In genomic region chr21:33433425-33434114, GRCh38 we compare ENCODE assay signal across 9 cellular contexts. TPM values are rescaled to one million over a fixed set of nuclear protein-coding genes. Genes with fewer than 3 reads are reported as not detected.
A peak's percentile ranks its signal among the peaks of the same experiment; 100 is the strongest.
DNase-seq lines count a peak whose midpoint lies in the region; ATAC-seq and TF ChIP-seq lines count a peak whose summit lies in the region.
"Had no signal": no experiment of that assay in that cellular context is flagged by ENCODE, and none has a peak within 500 bp of the region (broad histone marks: within the 10 kb centered on the region; RNA-seq: fewer than 3 reads in every experiment).

No MANE protein-coding gene starts in this region.

- H3K4me3 ChIP-seq in left ventricle myocardium inferior, result no peak overlapping the region

- intact Hi-C loops in activated CD4-positive, alpha-beta memory T cell treated with anti-CD3 and anti-CD28 coated beads for 36 hours (cut with micrococcal nuclease), result loop anchor here (1.0 kb wide), 1 partner anchor 27 kb away; no protein-coding TSS in a partner anchor
- intact Hi-C loops in left ventricle myocardium inferior (cut with micrococcal nuclease), result no loop called here

- peaks cover 16% of the 10 kb centered on the region for H3K4me1 ChIP-seq in left ventricle myocardium inferior

- H3K4me3 Mint-ChIP-seq in activated CD4-positive, alpha-beta memory T cell treated with anti-CD3 and anti-CD28 coated beads for 36 hours, result no peak overlapping the region
- H3K4me3 Mint-ChIP-seq in stimulated activated memory B cell treated with anti-CD40 and anti-IgM and Interleukin-4, amounts not matched to agents 10 μg/mL and 1 μg/mL and 100 μg/mL, for 72 hours, result peak overlapping the region; percentile 57

- no peak for TF ChIP-seq CTCF in left ventricle myocardium inferior (IDR thresholded peaks at IDR 0.05; ENCODE audit: borderline replicate concordance)

- CTCF ChIA-PET in activated CD4-positive, alpha-beta memory T cell treated with anti-CD3 and anti-CD28 coated beads for 36 hours (lab: Charles Lee), result interaction anchor here (1.1 to 3.7 kb wide), 4 partner anchors 27 to 235 kb away, joined by 3 to 29 read pairs (median 8); no protein-coding TSS in a partner anchor

- H3K9me3 ChIP-seq in left ventricle myocardium inferior (replicated peaks), result no peaks in the 10 kb centered on the region

- peak overlapping the region; percentile 42 for H3K27ac Mint-ChIP-seq in activated CD4-positive, alpha-beta memory T cell treated with anti-CD3 and anti-CD28 coated beads for 36 hours
- H3K27ac Mint-ChIP-seq in stimulated activated memory B cell treated with anti-CD40 and anti-IgM and Interleukin-4, amounts not matched to agents 10 μg/mL and 1 μg/mL and 100 μg/mL, for 72 hours, result peak overlapping the region; percentile 96

- H3K27ac ChIP-seq in left ventricle myocardium inferior (replicated peaks), result peak overlapping the region; percentile 77

- H3K27me3 Mint-ChIP-seq in activated CD4-positive, alpha-beta memory T cell treated with anti-CD3 and anti-CD28 coated beads for 36 hours, result no peaks in the 10 kb centered on the region
- H3K27me3 Mint-ChIP-seq in stimulated activated memory B cell treated with anti-CD40 and anti-IgM and Interleukin-4, amounts not matched to agents 10 μg/mL and 1 μg/mL and 100 μg/mL, for 72 hours, result no peaks in the 10 kb centered on the region

- peaks cover 27% of the 10 kb centered on the region for H3K4me1 Mint-ChIP-seq in activated CD4-positive, alpha-beta memory T cell treated with anti-CD3 and anti-CD28 coated beads for 36 hours (ENCODE audit: low read depth)
- peaks cover 63% of the 10 kb centered on the region for H3K4me1 Mint-ChIP-seq in stimulated activated memory B cell treated with anti-CD40 and anti-IgM and Interleukin-4, amounts not matched to agents 10 μg/mL and 1 μg/mL and 100 μg/mL, for 72 hours

- peaks cover 100% of the 10 kb centered on the region for H3K36me3 ChIP-seq in left ventricle myocardium inferior

- H3K36me3 Mint-ChIP-seq in activated CD4-positive, alpha-beta memory T cell treated with anti-CD3 and anti-CD28 coated beads for 36 hours, result peaks cover 55% of the 10 kb centered on the region
- peaks cover 59% of the 10 kb centered on the region for H3K36me3 Mint-ChIP-seq in stimulated activated memory B cell treated with anti-CD40 and anti-IgM and Interleukin-4, amounts not matched to agents 10 μg/mL and 1 μg/mL and 100 μg/mL, for 72 hours

- POLR2A ChIA-PET in activated CD4-positive, alpha-beta memory T cell treated with anti-CD3 and anti-CD28 coated beads for 36 hours (lab: Charles Lee), result interaction anchor here (0.9 to 1.9 kb wide), 2 partner anchors 48 to 109 kb away, joined by 4 to 8 read pairs; partner anchors contain the start of gene IFNAR1

- DNase-seq in Kasumi-1 (lab: John Stamatoyannopoulos, UW) (peak; percentile 61 to 76), left ventricle myocardium inferior (no peak), DMS79 treated with DMSO at 0.1 percent for 48 hours (lab: John Stamatoyannopoulos, UW) (no peak)
- DNase-seq in activated CD4-positive, alpha-beta memory T cell treated with anti-CD3 and anti-CD28 coated beads for 36 hours, result peak; percentile 16
- DNase-seq: retina had no signal

- H3K9me3 Mint-ChIP-seq in activated CD4-positive, alpha-beta memory T cell treated with anti-CD3 and anti-CD28 coated beads for 36 hours, result no peaks in the 10 kb centered on the region
- no peaks in the 10 kb centered on the region for H3K9me3 Mint-ChIP-seq in stimulated activated memory B cell treated with anti-CD40 and anti-IgM and Interleukin-4, amounts not matched to agents 10 μg/mL and 1 μg/mL and 100 μg/mL, for 72 hours

- peak; percentile 7 for ATAC-seq in stimulated activated memory B cell treated with anti-CD40 and anti-IgM and Interleukin-4, amounts not matched to agents 10 μg/mL and 1 μg/mL and 100 μg/mL, for 72 hours
- ATAC-seq in HG03139 (IDR thresholded peaks at IDR 0.05; ENCODE audit: unreplicated experiment) (no peak), GM21390 (IDR thresholded peaks at IDR 0.05; ENCODE audit: unreplicated experiment) (no peak), GM19328 (IDR thresholded peaks at IDR 0.05; ENCODE audit: unreplicated experiment) (no peak)

- H3K27me3 ChIP-seq in left ventricle myocardium inferior (ENCODE audit: low read depth), result no peaks in the 10 kb centered on the region

RNA-seq across cellular contexts. Expression of gene IFNGR2, which starts 30.4 kb away (rescaled TPM):
- total RNA-seq in activated CD4-positive, alpha-beta memory T cell treated with anti-CD3 and anti-CD28 coated beads for 36 hours, result 10 to 100 TPM; 14.3 to 17.0 TPM
- total RNA-seq in left ventricle myocardium inferior, result 34.6 TPM

RNA-seq across cellular contexts. Expression of gene TMEM50B, which starts 46.2 kb away (rescaled TPM):
- 10 to 100 TPM; 18.6 to 21.8 TPM for total RNA-seq in activated CD4-positive, alpha-beta memory T cell treated with anti-CD3 and anti-CD28 coated beads for 36 hours
- 37.0 TPM for total RNA-seq in left ventricle myocardium inferior

RNA-seq across cellular contexts. Expression of gene DNAJC28, which starts 57.9 kb away (rescaled TPM):
- under 1 TPM; 0.67 to 0.75 TPM for total RNA-seq in activated CD4-positive, alpha-beta memory T cell treated with anti-CD3 and anti-CD28 coated beads for 36 hours
- total RNA-seq in left ventricle myocardium inferior, result 6.5 TPM

Comparison
In these comparisons a context has a peak if more than half of its experiments do, and no peak if none do; other contexts are left out.
1. DNase-seq: peak in Kasumi-1 (2 of 2) and activated CD4-positive, alpha-beta memory T cell treated with anti-CD3 and anti-CD28 coated beads for 36 hours (single experiment); none in left ventricle myocardium inferior (single experiment) and DMS79 treated with DMSO at 0.1 percent for 48 hours (single experiment).